24 cellular contexts compared by ENCODE assay signal in the genomic region with DNA sequence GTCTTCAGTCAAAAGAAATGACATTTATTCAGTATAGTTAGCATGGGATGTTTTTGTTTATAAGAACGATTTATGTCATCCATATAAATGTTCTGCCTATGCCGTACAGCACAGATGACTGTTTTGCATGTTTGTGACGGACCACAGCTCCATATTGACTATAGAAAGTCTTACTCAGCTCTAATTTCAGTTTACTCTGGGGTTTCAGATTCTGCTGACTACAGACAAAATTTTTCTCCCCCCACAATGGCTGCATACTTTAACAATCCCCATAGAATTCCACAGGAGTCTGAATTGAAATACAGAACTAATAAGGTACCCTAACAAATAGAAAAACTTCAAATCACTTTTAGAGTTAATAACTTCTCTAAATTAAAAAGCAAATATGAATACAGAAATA.
"Had no signal": no experiment of that assay in that cellular context is flagged by ENCODE, and none has a peak within 500 bp of the region (broad histone marks: within the 10 kb centered on the region; RNA-seq: fewer than 3 reads in every experiment).

No MANE protein-coding gene starts in this region.

- H3K36me3 Mint-ChIP-seq: stimulated activated effector memory CD8-positive, alpha-beta T cell treated with anti-CD3 and anti-CD28 coated beads, Interleukin-12 subunit alpha, Interleukin-12 subunit beta, amount 100 ng/mL, for 72 hours had no signal

- H3K4me1 Mint-ChIP-seq: mesothelial cell of epicardium, neural progenitor cell had no signal

- H3K27me3 Mint-ChIP-seq: effector memory CD8-positive, alpha-beta T cell; naive B cell; natural killer cell treated with Interleukin-12 subunit alpha and Interleukin-12 subunit beta and Interleukin-15 and Interleukin-18, amount 100 ng/mL, for 72 hours; progenitor cell of endocrine pancreas; stimulated activated naive CD8-positive, alpha-beta T cell treated with anti-CD3 and anti-CD28 coated beads, Interleukin-15, Interleukin-2, amounts not matched to agents 100 ng/mL and 50 ng/mL, for 24 hours had no signal

- H3K79me2 ChIP-seq: parathyroid adenoma had no signal

- H3K27ac Mint-ChIP-seq: effector memory CD8-positive, alpha-beta T cell; mesothelial cell of epicardium; natural killer cell treated with Interleukin-12 subunit alpha and Interleukin-12 subunit beta and Interleukin-15 and Interleukin-18, amount 100 ng/mL, for 72 hours; neural progenitor cell; progenitor cell of endocrine pancreas; stimulated activated effector memory CD8-positive, alpha-beta T cell treated with anti-CD3 and anti-CD28 coated beads, Interleukin-12 subunit alpha, Interleukin-12 subunit beta, amount 100 ng/mL, for 72 hours; stimulated activated naive CD8-positive, alpha-beta T cell treated with anti-CD3 and anti-CD28 coated beads, Interleukin-15, Interleukin-2, amounts not matched to agents 100 ng/mL and 50 ng/mL, for 24 hours had no signal

- ATAC-seq: effector memory CD8-positive, alpha-beta T cell; left lobe of liver; natural killer cell treated with Interleukin-12 subunit alpha and Interleukin-12 subunit beta and Interleukin-15 and Interleukin-18, amount 100 ng/mL, for 72 hours; sciatic nerve; stimulated activated effector memory CD8-positive, alpha-beta T cell treated with anti-CD3 and anti-CD28 coated beads, Interleukin-12 subunit alpha, Interleukin-12 subunit beta, amount 100 ng/mL, for 72 hours had no signal

- H3K4me3 Mint-ChIP-seq: effector memory CD8-positive, alpha-beta T cell; mesothelial cell of epicardium; naive B cell; natural killer cell treated with Interleukin-12 subunit alpha and Interleukin-12 subunit beta and Interleukin-15 and Interleukin-18, amount 100 ng/mL, for 72 hours; neural progenitor cell; stimulated activated effector memory CD8-positive, alpha-beta T cell treated with anti-CD3 and anti-CD28 coated beads, Interleukin-12 subunit alpha, Interleukin-12 subunit beta, amount 100 ng/mL, for 72 hours; stimulated activated naive CD8-positive, alpha-beta T cell treated with anti-CD3 and anti-CD28 coated beads, Interleukin-15, Interleukin-2, amounts not matched to agents 100 ng/mL and 50 ng/mL, for 24 hours had no signal

- H2AFZ ChIP-seq: neural progenitor cell, parathyroid adenoma had no signal

- H3K9ac ChIP-seq: neural progenitor cell, parathyroid adenoma had no signal

- H3K9me3 ChIP-seq: thoracic aorta had no signal

- DNase-seq: cerebellar nuclear complex; cortex of kidney; effector memory CD8-positive, alpha-beta T cell; erythroblast; esophagus squamous epithelium; head of caudate nucleus; kidney; mesenchymal stem cell; mucosa of descending colon; naive B cell; stimulated activated CD4-positive, alpha-beta T cell treated with anti-CD3 and anti-CD28 coated beads, Interleukin-2, amount 100 ng/mL, for 24 hours; stimulated activated CD4-positive, alpha-beta T cell treated with anti-CD3 and anti-CD28 coated beads, Interleukin-4, amount 100 ng/mL, for 24 hours had no signal

- H3K4me1 ChIP-seq: esophagus squamous epithelium, neural progenitor cell, parathyroid adenoma, tibial nerve had no signal

- H3K27me3 ChIP-seq: esophagus squamous epithelium, neural progenitor cell, tibial nerve had no signal

- H3K27ac ChIP-seq: neural progenitor cell, parathyroid adenoma, thoracic aorta, tibial nerve had no signal

- H3K4me2 ChIP-seq: neural progenitor cell had no signal

- H3K4me3 ChIP-seq: esophagus squamous epithelium, lung, mucosa of descending colon, neural progenitor cell, thoracic aorta, tibial nerve had no signal

- H3K36me3 ChIP-seq: neural progenitor cell, thoracic aorta had no signal
